In genomic region chr17:28747046-28747691, GRCh38 we compare ENCODE assay signal across 8 cellular contexts. TPM values are rescaled to one million over a fixed set of nuclear protein-coding genes. Genes with fewer than 3 reads are reported as not detected.
DNase-seq lines count a peak whose midpoint lies in the region; ATAC-seq, FAIRE-seq and TF ChIP-seq lines count a peak whose summit lies in the region.

No MANE protein-coding gene starts in this region.

- intact Hi-C loops in endothelial cell of umbilical vein (cut with micrococcal nuclease) (no loop called here), ovary (cut with DNase I) (no loop called here)

- no peak for TF ChIP-seq POLR2A in endothelial cell of umbilical vein (IDR thresholded peaks at IDR 0.05; ENCODE audit: low read depth, low read length)
- TF ChIP-seq POLR2A in ovary (IDR thresholded peaks at IDR 0.05), result no peak
- no peak for TF ChIP-seq POLR2A in GM12892 (IDR thresholded peaks at IDR 0.05; ENCODE audit: low read depth, low read length)

- H3K4me1 ChIP-seq in endothelial cell of umbilical vein (ENCODE audit: control insufficient read depth, extremely low read depth, insufficient read depth, low read length), result peaks cover 28% of the 10 kb centered on the region
- H3K4me1 ChIP-seq in ovary (ENCODE audit: insufficient read depth), result peaks cover 12% of the 10 kb centered on the region

- H3K9me1 ChIP-seq in endothelial cell of umbilical vein (replicated peaks; ENCODE audit: control insufficient read depth, extremely low read depth, insufficient read depth, low read length), result no peaks in the 10 kb centered on the region

- H3K4me3 ChIP-seq in endothelial cell of umbilical vein (replicated peaks in 1 of 3; ENCODE audit: insufficient read depth in 1 of 3, low read depth in 1 of 3, low read length in 3 of 3) (no peak overlapping the region), ovary (no peak overlapping the region)

- TF ChIP-seq CTCF in endothelial cell of umbilical vein (IDR thresholded peaks at IDR 0.05; ENCODE audit: extremely low read depth in 1 of 2, insufficient read depth in 1 of 2, low read depth in 1 of 2, low read length in 2 of 2), result no peak
- no peak for TF ChIP-seq CTCF in ovary (IDR thresholded peaks at IDR 0.05)

- CTCF ChIA-PET in endothelial cell of umbilical vein (lab: Charles Lee), result interaction anchor here (1.1 to 16.6 kb wide), 5 partner anchors 14 to 206 kb away, joined by 4 to 602 read pairs (median 15); partner anchors contain the start of genes NEK8 and TLCD1

- H3K27me3 ChIP-seq in endothelial cell of umbilical vein (ENCODE audit: control insufficient read depth in 2 of 2, insufficient read depth in 2 of 2, low read length in 2 of 2) (no peaks in the 10 kb centered on the region), ovary (no peaks in the 10 kb centered on the region)

- no TSS peak for BruUV-seq in endothelial cell of umbilical vein (replicated peaks; lab: Mats Ljungman, UMichigan)

- no peak for TF ChIP-seq EP300 in ovary (IDR thresholded peaks at IDR 0.05)

- no peaks in the 10 kb centered on the region for H3K9me3 ChIP-seq in endothelial cell of umbilical vein (replicated peaks; ENCODE audit: control insufficient read depth, insufficient read depth, low read length)
- H3K9me3 ChIP-seq in ovary, result no peaks in the 10 kb centered on the region

- no peak overlapping the region for H3K9ac ChIP-seq in endothelial cell of umbilical vein (replicated peaks; ENCODE audit: extremely low read depth, insufficient read depth, low read length)

- POLR2A ChIA-PET in endothelial cell of umbilical vein (lab: Charles Lee), result interaction anchor here (0.7 to 6.3 kb wide), 3 partner anchors 20 to 204 kb away, joined by 3 to 45 read pairs (median 3); partner anchors contain the start of genes NEK8, PHF12, RPL23A and TLCD1

- no peak overlapping the region for H3K4me2 ChIP-seq in endothelial cell of umbilical vein (ENCODE audit: insufficient read depth, low read length)

- DNase-seq in D341Med (ENCODE audit: low spot score) (peak; percentile 20), NCI-H524 treated with DMSO at 0.1 percent for 48 hours (lab: John Stamatoyannopoulos, UW) (peak; percentile 20), endothelial cell of umbilical vein (ENCODE audit: low read depth, low spot score) (peak; percentile 37), ovary (peak in 3 of 5 donors; percentile 28 to 38 (median 35)), retina (no peak), GM12892 (ENCODE audit: insufficient read length) (no peak), activated gamma-delta T cell treated with Interleukin-2 at 50 U/mL for 16 hours (no peak)

- H3K36me3 ChIP-seq in endothelial cell of umbilical vein (ENCODE audit: control insufficient read depth in 2 of 2, extremely low read depth in 1 of 2, insufficient read depth in 2 of 2, low read length in 2 of 2) (peaks cover 4 to 20% of the 10 kb centered on the region in 2 experiments), ovary (no peaks in the 10 kb centered on the region)

- no peaks in the 10 kb centered on the region for H4K20me1 ChIP-seq in endothelial cell of umbilical vein (replicated peaks; ENCODE audit: control insufficient read depth, extremely low read depth, insufficient read depth, low read length)

- dilution Hi-C loops in endothelial cell of umbilical vein (cut with MboI; ENCODE audit: extremely low pct_ligation_motif_present, low sequenced_read_pairs), result no loop called here

- H2AFZ ChIP-seq in endothelial cell of umbilical vein (ENCODE audit: low read depth, low read length), result no peak overlapping the region

- FAIRE-seq in endothelial cell of umbilical vein (lab: Jason Lieb, UNC) (peak; percentile 38), GM12892 (lab: Jason Lieb, UNC) (no peak)

- H3K79me2 ChIP-seq in endothelial cell of umbilical vein (ENCODE audit: control insufficient read depth, insufficient read depth, low read length), result peaks cover 31% of the 10 kb centered on the region

- no peak overlapping the region for H3K27ac ChIP-seq in endothelial cell of umbilical vein (ENCODE audit: insufficient read depth, low read depth, low read length)
- H3K27ac ChIP-seq in ovary, result no peak overlapping the region

- 56 to 59% (median 56%) methylated on average over 5 to 7 of the region's 7 CpGs for WGBS in ovary, 3 donors

- no peak for ATAC-seq in GM19351 (IDR thresholded peaks at IDR 0.05; ENCODE audit: unreplicated experiment)

TF ChIP-seq in endothelial cell of umbilical vein, 7 proteins besides CTCF, POLR2A, EP300 and RAD21:
- no peak for TF ChIP-seq JUN (IDR thresholded peaks at IDR 0.05; ENCODE audit: borderline replicate concordance, insufficient read depth, insufficient read length, low read depth)
- no peak for TF ChIP-seq MYC (IDR thresholded peaks at IDR 0.05; ENCODE audit: low read depth, low read length)
- TF ChIP-seq MAX (IDR thresholded peaks at IDR 0.05; ENCODE audit: insufficient read depth, insufficient read length), result no peak
- TF ChIP-seq FOS (IDR thresholded peaks at IDR 0.05; ENCODE audit: borderline replicate concordance, insufficient read depth, low read length), result no peak
- no peak for TF ChIP-seq GATA2 (IDR thresholded peaks at IDR 0.05; ENCODE audit: insufficient read depth, insufficient read length, low read depth, low read length)
- TF ChIP-seq POLR2AphosphoS5 (IDR thresholded peaks at IDR 0.05; ENCODE audit: insufficient read depth, low read depth, low read length), result no peak
- no peak for TF ChIP-seq EZH2 (IDR thresholded peaks at IDR 0.05; ENCODE audit: borderline replicate concordance, low read depth, low read length, severe bottlenecking)

RNA-seq across cellular contexts. Expression of gene TRAF4, which starts 3.4 kb away (rescaled TPM):
- total RNA-seq in endothelial cell of umbilical vein, result 81.9 and 83.9 TPM in 2 replicates
- polyA plus RNA-seq in endothelial cell of umbilical vein, result 79.5 and 97.3 TPM in 2 replicates
- 39.7 and 52.6 TPM in 2 replicates for polyA plus RNA-seq in endothelial cell of umbilical vein (2011; cell fraction: cytosol; rRNA removed)
- 159 and 165 TPM in 2 replicates for polyA plus RNA-seq in endothelial cell of umbilical vein (2011; cell fraction: nucleus; rRNA removed)
- polyA plus RNA-seq in endothelial cell of umbilical vein (2012), result 32.7 and 45.3 TPM in 2 replicates
- 44.3 and 58.8 TPM in 2 replicates for polyA minus RNA-seq in endothelial cell of umbilical vein
- 107 TPM for polyA minus RNA-seq in endothelial cell of umbilical vein (2011; cell fraction: cytosol; rRNA and poly(A)+ RNA removed)
- 46.6 and 68.8 TPM in 2 replicates for polyA minus RNA-seq in endothelial cell of umbilical vein (2011; cell fraction: nucleus; rRNA and poly(A)+ RNA removed)
- 10 to 100 TPM; 12.9 to 61.3 (median 18.8) TPM for total RNA-seq in ovary
- polyA plus RNA-seq in ovary, result 1 to 10 TPM; 3.5 to 7.0 TPM
- polyA plus RNA-seq in GM12892 (2012; ENCODE audit: missing spikeins), result 82.9 TPM

RNA-seq across cellular contexts. Expression of gene NEK8, which starts 18.6 kb away (rescaled TPM):
- total RNA-seq in endothelial cell of umbilical vein (3.0 and 3.1 TPM in 2 replicates), ovary (1 to 10 TPM; 2.3 to 8.3 (median 3.4) TPM)
- polyA plus RNA-seq in endothelial cell of umbilical vein (3.2 and 3.6 TPM in 2 replicates), ovary (1 to 10 TPM; 1.9 to 2.2 TPM)
- 2.5 TPM in 2 replicates for polyA plus RNA-seq in endothelial cell of umbilical vein (2011; cell fraction: cytosol; rRNA removed)
- polyA plus RNA-seq in endothelial cell of umbilical vein (2011; cell fraction: nucleus; rRNA removed), result 9.8 and 10.0 TPM in 2 replicates
- 1.4 and 2.8 TPM in 2 replicates for polyA plus RNA-seq in endothelial cell of umbilical vein (2012)
- 8.2 and 12.0 TPM in 2 replicates for polyA minus RNA-seq in endothelial cell of umbilical vein
- polyA minus RNA-seq in endothelial cell of umbilical vein (2011; cell fraction: cytosol; rRNA and poly(A)+ RNA removed), result 2.8 TPM
- polyA minus RNA-seq in endothelial cell of umbilical vein (2011; cell fraction: nucleus; rRNA and poly(A)+ RNA removed), result 3.2 and 5.9 TPM in 2 replicates
- polyA plus RNA-seq in GM12892 (2012; ENCODE audit: missing spikeins), result 6.9 TPM

RNA-seq across cellular contexts. Expression of gene TLCD1, which starts 21.1 kb away (rescaled TPM):
- total RNA-seq in endothelial cell of umbilical vein (1.8 and 2.6 TPM in 2 replicates), ovary (1 to 10 TPM in 6 of 7 donors, not detected in 1; 1.3 to 7.0 (median 1.6) TPM)
- polyA plus RNA-seq in endothelial cell of umbilical vein (6.8 and 8.1 TPM in 2 replicates), ovary (1 to 10 TPM in 1 of 2 donors, under 1 TPM in 1; 0.75 to 5.1 TPM)
- 3.7 and 4.1 TPM in 2 replicates for polyA plus RNA-seq in endothelial cell of umbilical vein (2011; cell fraction: cytosol; rRNA removed)
- polyA plus RNA-seq in endothelial cell of umbilical vein (2011; cell fraction: nucleus; rRNA removed), result 1.3 TPM in 2 replicates
- 4.2 and 4.8 TPM in 2 replicates for polyA plus RNA-seq in endothelial cell of umbilical vein (2012)
- 4.9 and 10.5 TPM in 2 replicates for polyA minus RNA-seq in endothelial cell of umbilical vein
- 15.7 TPM for polyA minus RNA-seq in endothelial cell of umbilical vein (2011; cell fraction: cytosol; rRNA and poly(A)+ RNA removed)
- polyA minus RNA-seq in endothelial cell of umbilical vein (2011; cell fraction: nucleus; rRNA and poly(A)+ RNA removed), result 2.3 and 3.2 TPM in 2 replicates
- 15.8 TPM for polyA plus RNA-seq in GM12892 (2012; ENCODE audit: missing spikeins)

RNA-seq across cellular contexts. Expression of gene RPL23A, which starts 27.4 kb away (rescaled TPM):
- 1,554 and 1,573 TPM in 2 replicates for total RNA-seq in endothelial cell of umbilical vein
- 717 and 827 TPM in 2 replicates for polyA plus RNA-seq in endothelial cell of umbilical vein
- polyA plus RNA-seq in endothelial cell of umbilical vein (2011; cell fraction: cytosol; rRNA removed), result 993 and 1,226 TPM in 2 replicates
- polyA plus RNA-seq in endothelial cell of umbilical vein (2011; cell fraction: nucleus; rRNA removed), result 339 and 378 TPM in 2 replicates
- polyA plus RNA-seq in endothelial cell of umbilical vein (2012), result 2,014 and 2,153 TPM in 2 replicates
- polyA minus RNA-seq in endothelial cell of umbilical vein, result 684 and 801 TPM in 2 replicates
- 892 TPM for polyA minus RNA-seq in endothelial cell of umbilical vein (2011; cell fraction: cytosol; rRNA and poly(A)+ RNA removed)
- polyA minus RNA-seq in endothelial cell of umbilical vein (2011; cell fraction: nucleus; rRNA and poly(A)+ RNA removed), result 133 and 142 TPM in 2 replicates
- total RNA-seq in ovary, result 1,000 to 10,000 TPM; 1,369 to 3,979 (median 2,659) TPM
- polyA plus RNA-seq in ovary, result 1,000 to 10,000 TPM; 2,997 to 3,153 TPM
- 2,883 TPM for polyA plus RNA-seq in GM12892 (2012; ENCODE audit: missing spikeins)

RNA-seq across cellular contexts. Expression of gene RAB34, which starts 29.5 kb away (rescaled TPM):
- total RNA-seq in endothelial cell of umbilical vein, result 62.3 and 87.1 TPM in 2 replicates
- polyA plus RNA-seq in endothelial cell of umbilical vein, result 113 and 116 TPM in 2 replicates
- polyA plus RNA-seq in endothelial cell of umbilical vein (2011; cell fraction: cytosol; rRNA removed), result 104 and 108 TPM in 2 replicates
- polyA plus RNA-seq in endothelial cell of umbilical vein (2011; cell fraction: nucleus; rRNA removed), result 104 and 112 TPM in 2 replicates
- polyA plus RNA-seq in endothelial cell of umbilical vein (2012), result 137 and 148 TPM in 2 replicates
- 83.4 and 110 TPM in 2 replicates for polyA minus RNA-seq in endothelial cell of umbilical vein
- 101 TPM for polyA minus RNA-seq in endothelial cell of umbilical vein (2011; cell fraction: cytosol; rRNA and poly(A)+ RNA removed)
- 18.9 and 21.4 TPM in 2 replicates for polyA minus RNA-seq in endothelial cell of umbilical vein (2011; cell fraction: nucleus; rRNA and poly(A)+ RNA removed)
- total RNA-seq in ovary, result 100 to 1,000 TPM; 149 to 222 (median 169) TPM
- polyA plus RNA-seq in ovary, result 100 to 1,000 TPM; 196 to 208 TPM
- 18.7 TPM for polyA plus RNA-seq in GM12892 (2012; ENCODE audit: missing spikeins)

Comparison
In these comparisons a context has a peak if more than half of its experiments do, and no peak if none do; other contexts are left out.
1. DNase-seq: peak in D341Med (single experiment), NCI-H524 treated with DMSO at 0.1 percent for 48 hours (single experiment), endothelial cell of umbilical vein (single experiment) and ovary (3 of 5); none in retina (single experiment), GM12892 (single experiment) and activated gamma-delta T cell treated with Interleukin-2 at 50 U/mL for 16 hours (single experiment).